16 cellular contexts compared by ENCODE assay signal in genomic region chr1:104987210-104987609, GRCh38.
DNase-seq lines count a peak whose midpoint lies in the region; ATAC-seq and TF ChIP-seq lines count a peak whose summit lies in the region.
"Had no signal": no experiment of that assay in that cellular context is flagged by ENCODE, and none has a peak within 500 bp of the region (broad histone marks: within the 10 kb centered on the region; RNA-seq: fewer than 3 reads in every experiment).

No MANE protein-coding gene starts in this region.

- no peak overlapping the region for H3K4me3 Mint-ChIP-seq in activated CD4-positive, alpha-beta memory T cell treated with anti-CD3 and anti-CD28 coated beads, Interleukin-2, amount 10 ng/mL, durations not matched to agents 7 days and 5 days
- H3K4me3 Mint-ChIP-seq: memory B cell had no signal

- ATAC-seq in GM18517 (IDR thresholded peaks at IDR 0.05; ENCODE audit: unreplicated experiment) (peak; percentile 100), GM21381 (IDR thresholded peaks at IDR 0.05; ENCODE audit: unreplicated experiment) (peak; percentile 99), HG02973 (IDR thresholded peaks at IDR 0.05; ENCODE audit: unreplicated experiment) (peak; percentile 98), left ventricle myocardium superior (no peak), left lung (no peak)
- ATAC-seq: pancreas had no signal

- DNase-seq in KBM-7 (peak; percentile 15), left ventricle myocardium superior (no peak), left lung (no peak), esophagus muscularis mucosa (ENCODE audit: extremely low spot score) (no peak)
- no peak for DNase-seq in activated CD4-positive, alpha-beta memory T cell treated with anti-CD3 and anti-CD28 coated beads, Interleukin-2, amount 10 ng/mL, durations not matched to agents 7 days and 5 days
- DNase-seq: activated CD8-positive, alpha-beta memory T cell treated with anti-CD3 and anti-CD28 coated beads for 24 hours; amygdala; NCI-H146; pancreas; stimulated activated CD4-positive, alpha-beta T cell treated with anti-CD3 and anti-CD28 coated beads, Interleukin-4, amount 100 ng/mL, for 24 hours; T-helper 2 cell had no signal

- H3K4me1 ChIP-seq in left lung (no peaks in the 10 kb centered on the region), esophagus muscularis mucosa (no peaks in the 10 kb centered on the region)
- H3K4me1 ChIP-seq: pancreas had no signal

- H3K4me1 Mint-ChIP-seq in activated CD4-positive, alpha-beta memory T cell treated with anti-CD3 and anti-CD28 coated beads, Interleukin-2, amount 10 ng/mL, durations not matched to agents 7 days and 5 days, result no peaks in the 10 kb centered on the region
- H3K4me1 Mint-ChIP-seq: memory B cell had no signal

- CTCF ChIA-PET in activated CD4-positive, alpha-beta memory T cell treated with anti-CD3 and anti-CD28 coated beads, Interleukin-2, amount 10 ng/mL, durations not matched to agents 7 days and 5 days (lab: Charles Lee), result no interaction called here

- POLR2A ChIA-PET in activated CD4-positive, alpha-beta memory T cell treated with anti-CD3 and anti-CD28 coated beads, Interleukin-2, amount 10 ng/mL, durations not matched to agents 7 days and 5 days (lab: Charles Lee), result no interaction called here

- H3K27ac Mint-ChIP-seq in activated CD4-positive, alpha-beta memory T cell treated with anti-CD3 and anti-CD28 coated beads, Interleukin-2, amount 10 ng/mL, durations not matched to agents 7 days and 5 days, result no peak overlapping the region
- H3K27ac Mint-ChIP-seq: memory B cell had no signal

- in situ Hi-C loops in KBM-7 (cut with MboI; ENCODE audit: low pct_unique_long_range_greater_than_20kb, low sequenced_read_pairs), result no loop called here

- no peaks in the 10 kb centered on the region for H3K36me3 Mint-ChIP-seq in activated CD4-positive, alpha-beta memory T cell treated with anti-CD3 and anti-CD28 coated beads, Interleukin-2, amount 10 ng/mL, durations not matched to agents 7 days and 5 days (ENCODE audit: low read depth)
- H3K36me3 Mint-ChIP-seq: memory B cell had no signal

- H3K27me3 ChIP-seq in left lung (no peaks in the 10 kb centered on the region), esophagus muscularis mucosa (no peaks in the 10 kb centered on the region)
- H3K27me3 ChIP-seq: pancreas had no signal

- TF ChIP-seq EP300 in esophagus muscularis mucosa (IDR thresholded peaks at IDR 0.05), result no peak

- no peak for TF ChIP-seq POLR2A in esophagus muscularis mucosa (IDR thresholded peaks at IDR 0.05; ENCODE audit: low read depth)

- H3K36me3 ChIP-seq in left lung (no peaks in the 10 kb centered on the region), esophagus muscularis mucosa (no peaks in the 10 kb centered on the region)
- H3K36me3 ChIP-seq: pancreas had no signal

- H3K27ac ChIP-seq in left lung (no peak overlapping the region), esophagus muscularis mucosa (replicated peaks in 1 of 4) (no peak overlapping the region)
- H3K27ac ChIP-seq: C4-2B, pancreas had no signal

- H3K4me3 ChIP-seq in left lung (no peak overlapping the region), esophagus muscularis mucosa (no peak overlapping the region)
- H3K4me3 ChIP-seq: pancreas had no signal

- intact Hi-C loops in left ventricle myocardium superior (cut with micrococcal nuclease), result no loop called here
- intact Hi-C loops in left lung (cut with DNase I), result no loop called here
- intact Hi-C loops in esophagus muscularis mucosa (cut with DNase I), result no loop called here

- peaks cover 9% of the 10 kb centered on the region for H3K9me3 Mint-ChIP-seq in activated CD4-positive, alpha-beta memory T cell treated with anti-CD3 and anti-CD28 coated beads, Interleukin-2, amount 10 ng/mL, durations not matched to agents 7 days and 5 days

- TF ChIP-seq CTCF in left lung (IDR thresholded peaks at IDR 0.05), result no peak
- TF ChIP-seq CTCF in esophagus muscularis mucosa (IDR thresholded peaks at IDR 0.05), result no peak

- 44% methylated on average over 1 of the region's 1 CpG for WGBS in esophagus muscularis mucosa

- H3K9me3 ChIP-seq in left lung (peaks cover 0 to 10% of the 10 kb centered on the region in 2 donors), esophagus muscularis mucosa (peaks cover 0 to 11% (median 9%) of the 10 kb centered on the region in 4 donors)
- H3K9me3 ChIP-seq: pancreas had no signal

- H3K27me3 Mint-ChIP-seq in activated CD4-positive, alpha-beta memory T cell treated with anti-CD3 and anti-CD28 coated beads, Interleukin-2, amount 10 ng/mL, durations not matched to agents 7 days and 5 days, result no peaks in the 10 kb centered on the region

Comparison
In these comparisons a context has a peak if more than half of its experiments do, and no peak if none do; other contexts are left out.
1. ATAC-seq: peak in GM18517 (single experiment), GM21381 (single experiment) and HG02973 (single experiment); none in left ventricle myocardium superior (single experiment) and left lung (single experiment).